Comparison of ENCODE assay signal across 8 cellular contexts in genomic region chr7:23530901-23531793, GRCh38. TPM values are rescaled to one million over a fixed set of nuclear protein-coding genes. Genes with fewer than 3 reads are reported as not detected.
DNase-seq lines count a peak whose midpoint lies in the region; ATAC-seq and TF ChIP-seq lines count a peak whose summit lies in the region.

No MANE protein-coding gene starts in this region.

- H3K27ac Mint-ChIP-seq in CD4-positive, alpha-beta T cell: peak overlapping the region; percentile 97
- peak overlapping the region; percentile 100 for H3K27ac Mint-ChIP-seq in nephron

- H3K4me3 ChIP-seq in PC-3 (ENCODE audit: low read length): peak overlapping the region; percentile 99
- H3K4me3 ChIP-seq in fibroblast of the aortic adventitia (ENCODE audit: low read depth, low read length): peak overlapping the region; percentile 94
- peak overlapping the region; percentile 97 to 99 for H3K4me3 ChIP-seq in stomach smooth muscle (ENCODE audit: low read length in 2 of 2)

- H3K36me3 Mint-ChIP-seq in CD4-positive, alpha-beta T cell (ENCODE audit: low read depth): peaks cover 36% of the 10 kb centered on the region
- H3K36me3 Mint-ChIP-seq in nephron (ENCODE audit: low read depth): peaks cover 18% of the 10 kb centered on the region

- H3K4me1 Mint-ChIP-seq in CD4-positive, alpha-beta T cell (ENCODE audit: low read depth): peaks cover 57% of the 10 kb centered on the region
- H3K4me1 Mint-ChIP-seq in nephron: peaks cover 38% of the 10 kb centered on the region

- H3K9ac ChIP-seq in PC-3 (ENCODE audit: low read length) (peak overlapping the region; percentile 99), stomach smooth muscle (ENCODE audit: low read length in 2 of 2) (peak overlapping the region; percentile 99 to 100)

- no peaks in the 10 kb centered on the region for H3F3A ChIP-seq in PC-3 (ENCODE audit: low read length, unreplicated experiment)

- peak overlapping the region; percentile 95 for H3K27ac ChIP-seq in CD4-positive, alpha-beta T cell (ENCODE audit: low read depth, low read length)
- H3K27ac ChIP-seq in PC-3 (ENCODE audit: low read length) (peak overlapping the region; percentile 81), stomach smooth muscle (ENCODE audit: low read length) (peak overlapping the region; percentile 98)

- CTCF ChIA-PET in CD4-positive, alpha-beta T cell (lab: Charles Lee): interaction anchor here (1.2 to 4.1 kb wide), 2 partner anchors 11 to 16 kb away, joined by 5 to 13 read pairs; no protein-coding TSS in a partner anchor
- CTCF ChIA-PET in PC-3 (lab: Charles Lee): no interaction called here

- H3K9me2 ChIP-seq in PC-3 (replicated peaks; ENCODE audit: low read length): no peaks in the 10 kb centered on the region

- no peaks in the 10 kb centered on the region for H3K9me3 ChIP-seq in CD4-positive, alpha-beta T cell (ENCODE audit: control insufficient read depth, low read length)
- no peaks in the 10 kb centered on the region for H3K9me3 ChIP-seq in PC-3 (ENCODE audit: low read length)
- H3K9me3 ChIP-seq in stomach smooth muscle (ENCODE audit: control insufficient read depth in 2 of 2, low read length in 2 of 2): no peaks in the 10 kb centered on the region

- TF ChIP-seq CTCF in CD4-positive, alpha-beta T cell (IDR thresholded peaks at IDR 0.05): no peak
- no peak for TF ChIP-seq CTCF in PC-3 (conservative IDR thresholded peaks at IDR 0.05; ENCODE audit: low read depth, low read length)
- TF ChIP-seq CTCF in fibroblast of the aortic adventitia (IDR thresholded peaks at IDR 0.05; ENCODE audit: insufficient read depth, low read length): no peak
- TF ChIP-seq CTCF in nephron (IDR thresholded peaks at IDR 0.05; ENCODE audit: unreplicated experiment in 3 of 3): no peak

- H3K4me2 ChIP-seq in PC-3 (ENCODE audit: low read length): peak overlapping the region; percentile 88

- H4K20me1 ChIP-seq in PC-3 (ENCODE audit: low read length): peaks cover 53% of the 10 kb centered on the region

- H3K9me3 Mint-ChIP-seq in CD4-positive, alpha-beta T cell: no peaks in the 10 kb centered on the region
- no peaks in the 10 kb centered on the region for H3K9me3 Mint-ChIP-seq in nephron

- peaks cover 57% of the 10 kb centered on the region for H3K79me2 ChIP-seq in PC-3 (ENCODE audit: low read length)

- intact Hi-C loops in CD4-positive, alpha-beta T cell (cut with DNase I, micrococcal nuclease): loop anchor here (2.0 to 10.0 kb wide), 9 partner anchors 16 to 1596 kb away; partner anchors contain the start of genes MALSU1 (in 2 of the 2), CCDC126 (in 1 of the 2), CYCS (in 1 of the 2) and KLHL7 (in 1 of the 2)
- intact Hi-C loops in PC-3 (cut with micrococcal nuclease): loop anchor here (1.0 to 5.0 kb wide), 3 partner anchors 60 to 197 kb away; partner anchors contain the start of gene IGF2BP3

- H3K4me1 ChIP-seq in PC-3 (ENCODE audit: insufficient read depth, low read length): peaks cover 18% of the 10 kb centered on the region
- peaks cover 9% of the 10 kb centered on the region for H3K4me1 ChIP-seq in stomach smooth muscle (ENCODE audit: control insufficient read depth, insufficient read depth, low read length)

- no peaks in the 10 kb centered on the region for H3K27me3 ChIP-seq in CD4-positive, alpha-beta T cell (ENCODE audit: control insufficient read depth, insufficient read depth, low read length)
- no peaks in the 10 kb centered on the region for H3K27me3 ChIP-seq in PC-3 (ENCODE audit: low read length)
- H3K27me3 ChIP-seq in stomach smooth muscle (ENCODE audit: control insufficient read depth in 1 of 2, insufficient read depth in 2 of 2, low read length in 2 of 2): no peaks in the 10 kb centered on the region

- H3K36me3 ChIP-seq in PC-3 (ENCODE audit: low read depth, low read length) (no peaks in the 10 kb centered on the region), stomach smooth muscle (ENCODE audit: control insufficient read depth in 2 of 2, insufficient read depth in 2 of 2, low read length in 2 of 2) (no peaks in the 10 kb centered on the region)

- DNase-seq in CD4-positive, alpha-beta T cell: peak; percentile 15 to 46 (median 33)
- DNase-seq in PC-3: peak; percentile 40
- DNase-seq in activated effector memory CD4-positive, alpha-beta T cell treated with anti-CD3 and anti-CD28 coated beads, Interleukin-2, amount 50 U/mL, for 16 hours: peak; percentile 81
- peak; percentile 70 for DNase-seq in fibroblast of the aortic adventitia (ENCODE audit: low read depth)

- H3K4me3 Mint-ChIP-seq in CD4-positive, alpha-beta T cell: peak overlapping the region; percentile 93
- peak overlapping the region; percentile 96 to 100 (median 100) for H3K4me3 Mint-ChIP-seq in nephron

- ATAC-seq in CD4-positive, alpha-beta T cell (ENCODE audit: poor library complexity): peak; percentile 38
- peak; percentile 22 for ATAC-seq in GM19372 (IDR thresholded peaks at IDR 0.05; ENCODE audit: low read depth, unreplicated experiment)
- ATAC-seq in HG03460 (IDR thresholded peaks at IDR 0.05; ENCODE audit: unreplicated experiment): peak; percentile 28
- peak; percentile 41 for ATAC-seq in PC-3

- H2AFZ ChIP-seq in PC-3 (ENCODE audit: low read length): peak overlapping the region; percentile 76

- POLR2A ChIA-PET in CD4-positive, alpha-beta T cell (lab: Charles Lee): interaction anchor here (0.7 to 1.8 kb wide), 15 partner anchors 9 to 425 kb away, joined by 3 to 48 read pairs (median 4); partner anchors contain the start of gene KLHL7
- POLR2A ChIA-PET in PC-3 (lab: Charles Lee; ENCODE audit: unreplicated experiment): interaction anchor here (0.6 kb wide), 1 partner anchor 13 kb away, joined by 7 read pairs; no protein-coding TSS in a partner anchor

- BruUV-seq in PC-3 (replicated peaks; lab: Mats Ljungman, UMichigan): TSS peak; percentile 56

- no peaks in the 10 kb centered on the region for H3K27me3 Mint-ChIP-seq in CD4-positive, alpha-beta T cell
- peaks cover 3% of the 10 kb centered on the region for H3K27me3 Mint-ChIP-seq in nephron (ENCODE audit: low read depth)

RNA-seq across cellular contexts. Expression of gene TRA2A, which starts 0.6 kb away (rescaled TPM):
- 100 to 1,000 TPM; 246 to 275 TPM for total RNA-seq in CD4-positive, alpha-beta T cell
- 27.6 and 28.3 TPM in 2 replicates for total RNA-seq in PC-3 (2014; rRNA removed)
- 34.8 and 48.0 TPM in 2 replicates for total RNA-seq in fibroblast of the aortic adventitia (ENCODE audit: low replicate concordance)

Comparison
In these comparisons a context has a peak if more than half of its experiments do, and no peak if none do; other contexts are left out.
1. Peak in every context shown above with its lines: DNase-seq, ATAC-seq, H3K4me3 ChIP-seq and H3K27ac ChIP-seq.